ENCODE assay signal across 1 cellular context in the genomic region with DNA sequence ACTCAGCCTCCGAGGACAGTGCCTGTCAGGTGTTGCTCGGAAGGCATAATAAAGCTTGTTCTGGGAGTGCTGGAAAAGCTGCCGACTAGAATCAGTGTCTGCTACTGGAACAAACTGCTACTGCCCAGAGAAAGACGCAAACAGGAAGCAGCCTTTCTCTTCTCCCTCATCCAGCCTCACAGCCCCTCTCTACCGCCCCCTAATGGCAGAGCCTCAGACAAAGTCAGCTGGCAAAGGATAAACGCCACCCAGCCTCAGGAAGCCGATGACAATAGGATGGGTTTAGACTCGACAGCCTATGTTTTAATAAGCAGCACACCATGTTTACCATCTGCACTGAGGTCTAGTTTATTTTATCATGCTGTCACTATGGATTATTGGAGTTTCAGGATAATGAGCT.
TF ChIP-seq lines count a peak whose summit lies in the region.

No MANE protein-coding gene starts in this region.

TF ChIP-seq in HepG2, 621 proteins besides CTCF, POLR2A, EP300 and RAD21 (continued from another document):
- TF ChIP-seq, protein P1, sequence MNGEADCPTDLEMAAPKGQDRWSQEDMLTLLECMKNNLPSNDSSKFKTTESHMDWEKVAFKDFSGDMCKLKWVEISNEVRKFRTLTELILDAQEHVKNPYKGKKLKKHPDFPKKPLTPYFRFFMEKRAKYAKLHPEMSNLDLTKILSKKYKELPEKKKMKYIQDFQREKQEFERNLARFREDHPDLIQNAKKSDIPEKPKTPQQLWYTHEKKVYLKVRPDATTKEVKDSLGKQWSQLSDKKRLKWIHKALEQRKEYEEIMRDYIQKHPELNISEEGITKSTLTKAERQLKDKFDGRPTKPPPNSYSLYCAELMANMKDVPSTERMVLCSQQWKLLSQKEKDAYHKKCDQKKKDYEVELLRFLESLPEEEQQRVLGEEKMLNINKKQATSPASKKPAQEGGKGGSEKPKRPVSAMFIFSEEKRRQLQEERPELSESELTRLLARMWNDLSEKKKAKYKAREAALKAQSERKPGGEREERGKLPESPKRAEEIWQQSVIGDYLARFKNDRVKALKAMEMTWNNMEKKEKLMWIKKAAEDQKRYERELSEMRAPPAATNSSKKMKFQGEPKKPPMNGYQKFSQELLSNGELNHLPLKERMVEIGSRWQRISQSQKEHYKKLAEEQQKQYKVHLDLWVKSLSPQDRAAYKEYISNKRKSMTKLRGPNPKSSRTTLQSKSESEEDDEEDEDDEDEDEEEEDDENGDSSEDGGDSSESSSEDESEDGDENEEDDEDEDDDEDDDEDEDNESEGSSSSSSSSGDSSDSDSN (CRISPR knock-in tag; IDR thresholded peaks at IDR 0.05) = no peak
- TF ChIP-seq, protein P2, sequence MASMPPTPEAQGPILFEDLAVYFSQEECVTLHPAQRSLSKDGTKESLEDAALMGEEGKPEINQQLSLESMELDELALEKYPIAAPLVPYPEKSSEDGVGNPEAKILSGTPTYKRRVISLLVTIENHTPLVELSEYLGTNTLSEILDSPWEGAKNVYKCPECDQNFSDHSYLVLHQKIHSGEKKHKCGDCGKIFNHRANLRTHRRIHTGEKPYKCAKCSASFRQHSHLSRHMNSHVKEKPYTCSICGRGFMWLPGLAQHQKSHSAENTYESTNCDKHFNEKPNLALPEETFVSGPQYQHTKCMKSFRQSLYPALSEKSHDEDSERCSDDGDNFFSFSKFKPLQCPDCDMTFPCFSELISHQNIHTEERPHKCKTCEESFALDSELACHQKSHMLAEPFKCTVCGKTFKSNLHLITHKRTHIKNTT (CRISPR knock-in tag; IDR thresholded peaks at IDR 0.05) = no peak
- TF ChIP-seq, protein P3, sequence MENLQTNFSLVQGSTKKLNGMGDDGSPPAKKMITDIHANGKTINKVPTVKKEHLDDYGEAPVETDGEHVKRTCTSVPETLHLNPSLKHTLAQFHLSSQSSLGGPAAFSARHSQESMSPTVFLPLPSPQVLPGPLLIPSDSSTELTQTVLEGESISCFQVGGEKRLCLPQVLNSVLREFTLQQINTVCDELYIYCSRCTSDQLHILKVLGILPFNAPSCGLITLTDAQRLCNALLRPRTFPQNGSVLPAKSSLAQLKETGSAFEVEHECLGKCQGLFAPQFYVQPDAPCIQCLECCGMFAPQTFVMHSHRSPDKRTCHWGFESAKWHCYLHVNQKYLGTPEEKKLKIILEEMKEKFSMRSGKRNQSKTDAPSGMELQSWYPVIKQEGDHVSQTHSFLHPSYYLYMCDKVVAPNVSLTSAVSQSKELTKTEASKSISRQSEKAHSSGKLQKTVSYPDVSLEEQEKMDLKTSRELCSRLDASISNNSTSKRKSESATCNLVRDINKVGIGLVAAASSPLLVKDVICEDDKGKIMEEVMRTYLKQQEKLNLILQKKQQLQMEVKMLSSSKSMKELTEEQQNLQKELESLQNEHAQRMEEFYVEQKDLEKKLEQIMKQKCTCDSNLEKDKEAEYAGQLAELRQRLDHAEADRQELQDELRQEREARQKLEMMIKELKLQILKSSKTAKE (CRISPR knock-in tag; IDR thresholded peaks at IDR 0.05; ENCODE audit: borderline replicate concordance) = no peak
- TF ChIP-seq ZSCAN21 (CRISPR knock-in tag; IDR thresholded peaks at IDR 0.05; ENCODE audit: borderline replicate concordance) (no peak), NFE2L1 (CRISPR knock-in tag; IDR thresholded peaks at IDR 0.05; ENCODE audit: borderline replicate concordance) (no peak), KMT2A (CRISPR knock-in tag; IDR thresholded peaks at IDR 0.05) (no peak), ZZZ3 (CRISPR knock-in tag; IDR thresholded peaks at IDR 0.05; ENCODE audit: borderline replicate concordance) (no peak), BCL6 (CRISPR knock-in tag; IDR thresholded peaks at IDR 0.05) (no peak), ZNF615 (CRISPR knock-in tag; IDR thresholded peaks at IDR 0.05; ENCODE audit: borderline replicate concordance) (no peak), ZNF12 (CRISPR knock-in tag; IDR thresholded peaks at IDR 0.05) (no peak), XRCC5 (optimal IDR thresholded peaks at IDR 0.05; ENCODE audit: low read length) (peak; percentile 36), ZMYM4 (CRISPR knock-in tag; IDR thresholded peaks at IDR 0.05) (0 out of 2 replicates have a peak, but pooled peaks have one; percentile 24), SMC3 (IDR thresholded peaks at IDR 0.05; ENCODE audit: low read length) (peak; percentile 59; the same call in 1 of the 2 replicates), ZNF543 (CRISPR knock-in tag; IDR thresholded peaks at IDR 0.05) (no peak), ELF1 (CRISPR knock-in tag; IDR thresholded peaks at IDR 0.05) (peak; percentile 44; the same call in 1 of the 2 replicates), ZNF224 (CRISPR knock-in tag; IDR thresholded peaks at IDR 0.05) (no peak), GABPA (IDR thresholded peaks at IDR 0.05; ENCODE audit: low read depth, low read length) (no peak), GABPA (CRISPR knock-in tag; IDR thresholded peaks at IDR 0.05; ENCODE audit: low read depth) (peak; percentile 59; the same call in 1 of the 2 replicates), ZNF768 (CRISPR knock-in tag; IDR thresholded peaks at IDR 0.05) (no peak), ZFP1 (CRISPR knock-in tag; IDR thresholded peaks at IDR 0.05) (no peak), ERF (CRISPR knock-in tag; IDR thresholded peaks at IDR 0.05) (no peak), NCOR1 (IDR thresholded peaks at IDR 0.05; ENCODE audit: borderline replicate concordance, low read length) (no peak), ZNF816 (CRISPR knock-in tag; IDR thresholded peaks at IDR 0.05; ENCODE audit: borderline replicate concordance) (no peak), SALL1 (CRISPR knock-in tag; IDR thresholded peaks at IDR 0.05) (no peak), STAG1 (CRISPR knock-in tag; IDR thresholded peaks at IDR 0.05) (peak; percentile 71), ZNF563 (CRISPR knock-in tag; IDR thresholded peaks at IDR 0.05) (0 out of 2 replicates have a peak, but pooled peaks have one; percentile 26), MTF2 (CRISPR knock-in tag; IDR thresholded peaks at IDR 0.05; ENCODE audit: borderline replicate concordance) (no peak), ZNF724P (CRISPR knock-in tag; IDR thresholded peaks at IDR 0.05; ENCODE audit: borderline replicate concordance) (no peak), ZNF317 (CRISPR knock-in tag; IDR thresholded peaks at IDR 0.05) (no peak), ZNF569 (CRISPR knock-in tag; IDR thresholded peaks at IDR 0.05; ENCODE audit: borderline replicate concordance) (no peak), GTF3A (CRISPR knock-in tag; conservative IDR thresholded peaks at IDR 0.05) (no peak), NFE2L2 (IDR thresholded peaks at IDR 0.05; ENCODE audit: low read length) (no peak), ZNF674 (CRISPR knock-in tag; IDR thresholded peaks at IDR 0.05; ENCODE audit: low read depth) (no peak), ZNF253 (CRISPR knock-in tag; IDR thresholded peaks at IDR 0.05; ENCODE audit: borderline replicate concordance) (no peak)
- TF ChIP-seq, protein P4, sequence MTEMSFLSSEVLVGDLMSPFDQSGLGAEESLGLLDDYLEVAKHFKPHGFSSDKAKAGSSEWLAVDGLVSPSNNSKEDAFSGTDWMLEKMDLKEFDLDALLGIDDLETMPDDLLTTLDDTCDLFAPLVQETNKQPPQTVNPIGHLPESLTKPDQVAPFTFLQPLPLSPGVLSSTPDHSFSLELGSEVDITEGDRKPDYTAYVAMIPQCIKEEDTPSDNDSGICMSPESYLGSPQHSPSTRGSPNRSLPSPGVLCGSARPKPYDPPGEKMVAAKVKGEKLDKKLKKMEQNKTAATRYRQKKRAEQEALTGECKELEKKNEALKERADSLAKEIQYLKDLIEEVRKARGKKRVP (CRISPR knock-in tag; IDR thresholded peaks at IDR 0.05) = no peak
- TF ChIP-seq, protein P5, sequence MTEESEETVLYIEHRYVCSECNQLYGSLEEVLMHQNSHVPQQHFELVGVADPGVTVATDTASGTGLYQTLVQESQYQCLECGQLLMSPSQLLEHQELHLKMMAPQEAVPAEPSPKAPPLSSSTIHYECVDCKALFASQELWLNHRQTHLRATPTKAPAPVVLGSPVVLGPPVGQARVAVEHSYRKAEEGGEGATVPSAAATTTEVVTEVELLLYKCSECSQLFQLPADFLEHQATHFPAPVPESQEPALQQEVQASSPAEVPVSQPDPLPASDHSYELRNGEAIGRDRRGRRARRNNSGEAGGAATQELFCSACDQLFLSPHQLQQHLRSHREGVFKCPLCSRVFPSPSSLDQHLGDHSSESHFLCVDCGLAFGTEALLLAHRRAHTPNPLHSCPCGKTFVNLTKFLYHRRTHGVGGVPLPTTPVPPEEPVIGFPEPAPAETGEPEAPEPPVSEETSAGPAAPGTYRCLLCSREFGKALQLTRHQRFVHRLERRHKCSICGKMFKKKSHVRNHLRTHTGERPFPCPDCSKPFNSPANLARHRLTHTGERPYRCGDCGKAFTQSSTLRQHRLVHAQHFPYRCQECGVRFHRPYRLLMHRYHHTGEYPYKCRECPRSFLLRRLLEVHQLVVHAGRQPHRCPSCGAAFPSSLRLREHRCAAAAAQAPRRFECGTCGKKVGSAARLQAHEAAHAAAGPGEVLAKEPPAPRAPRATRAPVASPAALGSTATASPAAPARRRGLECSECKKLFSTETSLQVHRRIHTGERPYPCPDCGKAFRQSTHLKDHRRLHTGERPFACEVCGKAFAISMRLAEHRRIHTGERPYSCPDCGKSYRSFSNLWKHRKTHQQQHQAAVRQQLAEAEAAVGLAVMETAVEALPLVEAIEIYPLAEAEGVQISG (CRISPR knock-in tag; IDR thresholded peaks at IDR 0.05) = peak; percentile 24; the same call in 1 of the 2 replicates
- TF ChIP-seq, protein P6, sequence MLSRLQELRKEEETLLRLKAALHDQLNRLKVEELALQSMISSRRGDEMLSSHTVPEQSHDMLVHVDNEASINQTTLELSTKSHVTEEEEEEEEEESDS (CRISPR knock-in tag; IDR thresholded peaks at IDR 0.05; ENCODE audit: borderline replicate concordance) = no peak
- TF ChIP-seq, protein P7, sequence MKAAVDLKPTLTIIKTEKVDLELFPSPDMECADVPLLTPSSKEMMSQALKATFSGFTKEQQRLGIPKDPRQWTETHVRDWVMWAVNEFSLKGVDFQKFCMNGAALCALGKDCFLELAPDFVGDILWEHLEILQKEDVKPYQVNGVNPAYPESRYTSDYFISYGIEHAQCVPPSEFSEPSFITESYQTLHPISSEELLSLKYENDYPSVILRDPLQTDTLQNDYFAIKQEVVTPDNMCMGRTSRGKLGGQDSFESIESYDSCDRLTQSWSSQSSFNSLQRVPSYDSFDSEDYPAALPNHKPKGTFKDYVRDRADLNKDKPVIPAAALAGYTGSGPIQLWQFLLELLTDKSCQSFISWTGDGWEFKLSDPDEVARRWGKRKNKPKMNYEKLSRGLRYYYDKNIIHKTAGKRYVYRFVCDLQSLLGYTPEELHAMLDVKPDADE (CRISPR knock-in tag; IDR thresholded peaks at IDR 0.05) = no peak
- TF ChIP-seq, protein P8, sequence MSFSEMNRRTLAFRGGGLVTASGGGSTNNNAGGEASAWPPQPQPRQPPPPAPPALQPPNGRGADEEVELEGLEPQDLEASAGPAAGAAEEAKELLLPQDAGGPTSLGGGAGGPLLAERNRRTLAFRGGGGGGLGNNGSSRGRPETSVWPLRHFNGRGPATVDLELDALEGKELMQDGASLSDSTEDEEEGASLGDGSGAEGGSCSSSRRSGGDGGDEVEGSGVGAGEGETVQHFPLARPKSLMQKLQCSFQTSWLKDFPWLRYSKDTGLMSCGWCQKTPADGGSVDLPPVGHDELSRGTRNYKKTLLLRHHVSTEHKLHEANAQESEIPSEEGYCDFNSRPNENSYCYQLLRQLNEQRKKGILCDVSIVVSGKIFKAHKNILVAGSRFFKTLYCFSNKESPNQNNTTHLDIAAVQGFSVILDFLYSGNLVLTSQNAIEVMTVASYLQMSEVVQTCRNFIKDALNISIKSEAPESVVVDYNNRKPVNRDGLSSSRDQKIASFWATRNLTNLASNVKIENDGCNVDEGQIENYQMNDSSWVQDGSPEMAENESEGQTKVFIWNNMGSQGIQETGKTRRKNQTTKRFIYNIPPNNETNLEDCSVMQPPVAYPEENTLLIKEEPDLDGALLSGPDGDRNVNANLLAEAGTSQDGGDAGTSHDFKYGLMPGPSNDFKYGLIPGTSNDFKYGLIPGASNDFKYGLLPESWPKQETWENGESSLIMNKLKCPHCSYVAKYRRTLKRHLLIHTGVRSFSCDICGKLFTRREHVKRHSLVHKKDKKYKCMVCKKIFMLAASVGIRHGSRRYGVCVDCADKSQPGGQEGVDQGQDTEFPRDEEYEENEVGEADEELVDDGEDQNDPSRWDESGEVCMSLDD (CRISPR knock-in tag; IDR thresholded peaks at IDR 0.05; ENCODE audit: borderline replicate concordance) = no peak
- TF ChIP-seq, protein P9, sequence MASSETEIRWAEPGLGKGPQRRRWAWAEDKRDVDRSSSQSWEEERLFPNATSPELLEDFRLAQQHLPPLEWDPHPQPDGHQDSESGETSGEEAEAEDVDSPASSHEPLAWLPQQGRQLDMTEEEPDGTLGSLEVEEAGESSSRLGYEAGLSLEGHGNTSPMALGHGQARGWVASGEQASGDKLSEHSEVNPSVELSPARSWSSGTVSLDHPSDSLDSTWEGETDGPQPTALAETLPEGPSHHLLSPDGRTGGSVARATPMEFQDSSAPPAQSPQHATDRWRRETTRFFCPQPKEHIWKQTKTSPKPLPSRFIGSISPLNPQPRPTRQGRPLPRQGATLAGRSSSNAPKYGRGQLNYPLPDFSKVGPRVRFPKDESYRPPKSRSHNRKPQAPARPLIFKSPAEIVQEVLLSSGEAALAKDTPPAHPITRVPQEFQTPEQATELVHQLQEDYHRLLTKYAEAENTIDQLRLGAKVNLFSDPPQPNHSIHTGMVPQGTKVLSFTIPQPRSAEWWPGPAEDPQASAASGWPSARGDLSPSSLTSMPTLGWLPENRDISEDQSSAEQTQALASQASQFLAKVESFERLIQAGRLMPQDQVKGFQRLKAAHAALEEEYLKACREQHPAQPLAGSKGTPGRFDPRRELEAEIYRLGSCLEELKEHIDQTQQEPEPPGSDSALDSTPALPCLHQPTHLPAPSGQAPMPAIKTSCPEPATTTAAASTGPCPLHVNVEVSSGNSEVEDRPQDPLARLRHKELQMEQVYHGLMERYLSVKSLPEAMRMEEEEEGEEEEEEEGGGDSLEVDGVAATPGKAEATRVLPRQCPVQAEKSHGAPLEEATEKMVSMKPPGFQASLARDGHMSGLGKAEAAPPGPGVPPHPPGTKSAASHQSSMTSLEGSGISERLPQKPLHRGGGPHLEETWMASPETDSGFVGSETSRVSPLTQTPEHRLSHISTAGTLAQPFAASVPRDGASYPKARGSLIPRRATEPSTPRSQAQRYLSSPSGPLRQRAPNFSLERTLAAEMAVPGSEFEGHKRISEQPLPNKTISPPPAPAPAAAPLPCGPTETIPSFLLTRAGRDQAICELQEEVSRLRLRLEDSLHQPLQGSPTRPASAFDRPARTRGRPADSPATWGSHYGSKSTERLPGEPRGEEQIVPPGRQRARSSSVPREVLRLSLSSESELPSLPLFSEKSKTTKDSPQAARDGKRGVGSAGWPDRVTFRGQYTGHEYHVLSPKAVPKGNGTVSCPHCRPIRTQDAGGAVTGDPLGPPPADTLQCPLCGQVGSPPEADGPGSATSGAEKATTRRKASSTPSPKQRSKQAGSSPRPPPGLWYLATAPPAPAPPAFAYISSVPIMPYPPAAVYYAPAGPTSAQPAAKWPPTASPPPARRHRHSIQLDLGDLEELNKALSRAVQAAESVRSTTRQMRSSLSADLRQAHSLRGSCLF (CRISPR knock-in tag; IDR thresholded peaks at IDR 0.05; ENCODE audit: borderline replicate concordance) = no peak
- TF ChIP-seq, protein P10, sequence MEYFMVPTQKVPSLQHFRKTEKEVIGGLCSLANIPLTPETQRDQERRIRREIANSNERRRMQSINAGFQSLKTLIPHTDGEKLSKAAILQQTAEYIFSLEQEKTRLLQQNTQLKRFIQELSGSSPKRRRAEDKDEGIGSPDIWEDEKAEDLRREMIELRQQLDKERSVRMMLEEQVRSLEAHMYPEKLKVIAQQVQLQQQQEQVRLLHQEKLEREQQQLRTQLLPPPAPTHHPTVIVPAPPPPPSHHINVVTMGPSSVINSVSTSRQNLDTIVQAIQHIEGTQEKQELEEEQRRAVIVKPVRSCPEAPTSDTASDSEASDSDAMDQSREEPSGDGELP (IDR thresholded peaks at IDR 0.05; ENCODE audit: borderline replicate concordance, low read depth) = peak; percentile 76; the same call in 1 of the 2 replicates
